In the genomic region with DNA sequence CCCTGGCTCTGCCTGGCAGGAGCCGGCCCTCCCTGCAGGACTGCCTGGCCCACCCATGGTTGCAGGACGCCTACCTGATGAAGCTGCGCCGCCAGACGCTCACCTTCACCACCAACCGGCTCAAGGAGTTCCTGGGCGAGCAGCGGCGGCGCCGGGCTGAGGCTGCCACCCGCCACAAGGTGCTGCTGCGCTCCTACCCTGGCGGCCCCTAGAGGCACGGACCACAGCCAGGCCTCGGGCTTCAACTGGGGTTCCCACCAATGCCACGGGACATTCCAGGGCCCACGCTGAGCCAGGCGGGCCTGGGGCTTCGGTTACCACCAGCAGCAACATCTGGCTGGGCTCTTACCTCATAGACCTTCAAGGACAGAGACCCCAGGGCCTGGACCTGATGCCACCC, we compare ENCODE assay signal across 12 cellular contexts. TPM values are rescaled to one million over a fixed set of nuclear protein-coding genes. Genes with fewer than 3 reads are reported as not detected.
"Had no signal": no experiment of that assay in that cellular context is flagged by ENCODE, and none has a peak within 500 bp of the region (broad histone marks: within the 10 kb centered on the region; RNA-seq: fewer than 3 reads in every experiment).

No MANE protein-coding gene starts in this region.

- H3K27ac ChIP-seq: ascending aorta had no signal

- H3K4me3 Mint-ChIP-seq: activated CD4-positive, alpha-beta T cell treated with anti-CD3 and anti-CD28 coated beads for 36 hours; activated CD8-positive, alpha-beta T cell treated with anti-CD3 and anti-CD28 coated beads for 36 hours had no signal

- H3K9me3 ChIP-seq: ascending aorta, heart left ventricle had no signal

- H3K9me3 Mint-ChIP-seq: activated CD8-positive, alpha-beta T cell treated with anti-CD3 and anti-CD28 coated beads for 36 hours had no signal

- H3K4me3 ChIP-seq: ascending aorta, heart left ventricle, smooth muscle cell had no signal

- DNase-seq: activated CD4-positive, alpha-beta T cell treated with anti-CD3 and anti-CD28 coated beads for 36 hours; activated CD8-positive, alpha-beta memory T cell treated with anti-CD3 and anti-CD28 coated beads, Interleukin-2, amount 50 U/mL, for 48 hours; activated CD8-positive, alpha-beta T cell treated with anti-CD3 and anti-CD28 coated beads for 36 hours; activated naive CD4-positive, alpha-beta T cell; foreskin melanocyte; heart left ventricle; kidney; left ventricle myocardium superior; trophoblast cell had no signal

- H3K27me3 ChIP-seq: ascending aorta had no signal

- H3K27ac Mint-ChIP-seq: activated CD4-positive, alpha-beta T cell treated with anti-CD3 and anti-CD28 coated beads for 36 hours; activated CD8-positive, alpha-beta T cell treated with anti-CD3 and anti-CD28 coated beads for 36 hours had no signal

- ATAC-seq: activated CD4-positive, alpha-beta T cell treated with anti-CD3 and anti-CD28 coated beads for 36 hours; activated CD8-positive, alpha-beta T cell treated with anti-CD3 and anti-CD28 coated beads for 36 hours; heart left ventricle; left ventricle myocardium superior had no signal

RNA-seq across cellular contexts. Expression of gene ASIC4, which starts 21.7 kb away (rescaled TPM):
- total RNA-seq: activated CD4-positive, alpha-beta T cell treated with anti-CD3 and anti-CD28 coated beads for 36 hours; activated CD8-positive, alpha-beta T cell treated with anti-CD3 and anti-CD28 coated beads for 36 hours; ascending aorta; endothelial cell of umbilical vein; kidney; left ventricle myocardium superior had no signal
- polyA plus RNA-seq: endothelial cell of umbilical vein had no signal

RNA-seq across cellular contexts. Expression of gene TMEM198, which starts 51.3 kb away (rescaled TPM):
- total RNA-seq: endothelial cell of umbilical vein had no signal
- polyA plus RNA-seq: endothelial cell of umbilical vein had no signal
